Comparison of ENCODE assay signal across 8 cellular contexts in genomic region chr15:78811124-78811824, GRCh38. TPM values are rescaled to one million over a fixed set of nuclear protein-coding genes. Genes with fewer than 3 reads are reported as not detected.
DNase-seq lines count a peak whose midpoint lies in the region; ATAC-seq, FAIRE-seq and TF ChIP-seq lines count a peak whose summit lies in the region.

Gene ADAMTS7 (minus strand): TSS chr15:78811464. CDS start chr15:78811220, 244 bp downstream.

- peaks cover 5% of the 10 kb centered on the region for H3F3A ChIP-seq in SK-N-SH (replicated peaks; ENCODE audit: insufficient read depth)

- H3K4me3 ChIP-seq in SK-N-SH (ENCODE audit: low read depth in 2 of 2, low read length in 1 of 2) = peak within 1 kb of the TSS; percentile 65 to 74
- peak within 1 kb of the TSS; percentile 54 for H3K4me3 ChIP-seq in cardiac muscle cell
- H3K4me3 ChIP-seq in pancreas = peak within 1 kb of the TSS; percentile 46 to 77 (median 58)
- H3K4me3 ChIP-seq in urinary bladder (ENCODE audit: low read depth, low read length) = peak within 1 kb of the TSS; percentile 70

- peaks cover 7% of the 10 kb centered on the region for H3K9me3 Mint-ChIP-seq in activated naive CD8-positive, alpha-beta T cell treated with anti-CD3 and anti-CD28 coated beads, Interleukin-2, amount 50 U/mL, for 24 hours

- TF ChIP-seq CTCF in SK-N-SH (IDR thresholded peaks at IDR 0.05) (peak; percentile 90), cardiac muscle cell (IDR thresholded peaks at IDR 0.05; ENCODE audit: low read depth, low read length) (peak; percentile 71), pancreas (IDR thresholded peaks at IDR 0.05) (peak in 2 of 4 donors; percentile 26 to 28)

- peak within 1 kb of the TSS; percentile 50 for H3K27ac Mint-ChIP-seq in activated naive CD8-positive, alpha-beta T cell treated with anti-CD3 and anti-CD28 coated beads, Interleukin-2, amount 50 U/mL, for 24 hours

- H3K4me1 ChIP-seq in SK-N-SH (ENCODE audit: control insufficient read depth in 1 of 2, insufficient read depth in 2 of 2, low read depth in 1 of 2, low read length in 1 of 2) (peaks cover 0 to 20% of the 10 kb centered on the region in 2 experiments; a peak in 2 of 4 replicates), cardiac muscle cell (ENCODE audit: low read depth) (peaks cover 5% of the 10 kb centered on the region), pancreas (peaks cover 0 to 5% (median 0%) of the 10 kb centered on the region in 3 donors), urinary bladder (ENCODE audit: insufficient read depth) (no peaks in the 10 kb centered on the region)

- H3K27me3 ChIP-seq in SK-N-SH (ENCODE audit: insufficient read depth) = no peaks in the 10 kb centered on the region
- no peaks in the 10 kb centered on the region for H3K27me3 ChIP-seq in cardiac muscle cell
- no peaks in the 10 kb centered on the region for H3K27me3 ChIP-seq in pancreas

- H3K27me3 Mint-ChIP-seq in activated naive CD8-positive, alpha-beta T cell treated with anti-CD3 and anti-CD28 coated beads, Interleukin-2, amount 50 U/mL, for 24 hours = peaks cover 41% of the 10 kb centered on the region

- POLR2A ChIA-PET in SK-N-SH (lab: Yijun Ruan, JAX) = interaction anchor here (0.6 to 1.6 kb wide), 3 partner anchors 51 to 63 kb away, joined by 3 to 5 read pairs (median 3); no protein-coding TSS in a partner anchor

- H3K79me2 ChIP-seq in SK-N-SH (ENCODE audit: insufficient read depth) = peaks cover 30% of the 10 kb centered on the region

- ATAC-seq in HG03108 (IDR thresholded peaks at IDR 0.05; ENCODE audit: unreplicated experiment) (peak; percentile 72), pancreas (peak; percentile 85 to 92 (median 89))
- ATAC-seq in activated naive CD8-positive, alpha-beta T cell treated with anti-CD3 and anti-CD28 coated beads, Interleukin-2, amount 50 U/mL, for 24 hours = peak; percentile 87

- CTCF ChIA-PET in SK-N-SH (lab: Yijun Ruan, JAX) = interaction anchor here (0.6 to 5.5 kb wide), 33 partner anchors 8 to 192 kb away, joined by 3 to 39 read pairs (median 4); partner anchors contain the start of gene MORF4L1

- no peaks in the 10 kb centered on the region for H3K36me3 Mint-ChIP-seq in activated naive CD8-positive, alpha-beta T cell treated with anti-CD3 and anti-CD28 coated beads, Interleukin-2, amount 50 U/mL, for 24 hours (ENCODE audit: low read depth)

- H3K36me3 ChIP-seq in SK-N-SH (replicated peaks in 1 of 2; ENCODE audit: control insufficient read depth in 1 of 2, insufficient read depth in 2 of 2, low read length in 1 of 2) (no peaks in the 10 kb centered on the region), cardiac muscle cell (no peaks in the 10 kb centered on the region), pancreas (no peaks in the 10 kb centered on the region), urinary bladder (ENCODE audit: insufficient read depth) (no peaks in the 10 kb centered on the region)

- H3K4me3 Mint-ChIP-seq in activated naive CD8-positive, alpha-beta T cell treated with anti-CD3 and anti-CD28 coated beads, Interleukin-2, amount 50 U/mL, for 24 hours = peak within 1 kb of the TSS; percentile 73

- H3K9me3 ChIP-seq in SK-N-SH (no peaks in the 10 kb centered on the region; the same call in 1 of the 2 replicates), cardiac muscle cell (ENCODE audit: low read depth) (no peaks in the 10 kb centered on the region), pancreas (no peaks in the 10 kb centered on the region)

- peak within 1 kb of the TSS; percentile 95 for H3K4me2 ChIP-seq in SK-N-SH

- DNase-seq in NCI-H146 (lab: John Stamatoyannopoulos, UW) (peak; percentile 23), NCI-H146 treated with DMSO at 0.1 percent for 48 hours (lab: John Stamatoyannopoulos, UW; ENCODE audit: unreplicated experiment) (no peak), SK-N-SH (peak; percentile 99), cardiac muscle cell (ENCODE audit: low read depth in 1 of 2, low spot score in 1 of 2) (peak; percentile 88 to 89), pancreas (peak; percentile 28 to 87 (median 56))
- DNase-seq in activated naive CD8-positive, alpha-beta T cell treated with anti-CD3 and anti-CD28 coated beads, Interleukin-2, amount 50 U/mL, for 24 hours = peak; percentile 74

- H3K27ac ChIP-seq in SK-N-SH (ENCODE audit: low read depth in 2 of 2, low read length in 1 of 2) (peak within 1 kb of the TSS; percentile 49 to 74), cardiac muscle cell (peak within 1 kb of the TSS; percentile 53), pancreas (peak within 1 kb of the TSS in 1 of 4 donors; percentile 28), urinary bladder (ENCODE audit: low read depth) (peak within 1 kb of the TSS; percentile 26)

- FAIRE-seq in pancreas (lab: Jason Lieb, UNC) = no peak

- 4% methylated on average over 53 of the region's 73 CpGs for WGBS in SK-N-SH (ENCODE audit: low lambda C conversion rate)
- WGBS in pancreas, 2 donors = 1% methylated on average over 46 to 73 of the region's 73 CpGs
- under 1% methylated on average over 71 of the region's 73 CpGs for WGBS in urinary bladder

- no peaks in the 10 kb centered on the region for H3K9me2 ChIP-seq in SK-N-SH

- TF ChIP-seq EP300 in SK-N-SH (IDR thresholded peaks at IDR 0.05; ENCODE audit: borderline replicate concordance in 1 of 2, low read depth in 1 of 2, low read length in 1 of 2) = no peak

- peak within 1 kb of the TSS; percentile 73 for H3K9ac ChIP-seq in SK-N-SH

- peak within 1 kb of the TSS; percentile 97 for H2AFZ ChIP-seq in SK-N-SH (ENCODE audit: low read depth)

- H4K20me1 ChIP-seq in SK-N-SH (ENCODE audit: insufficient read depth) = no peaks in the 10 kb centered on the region

- H3K4me1 Mint-ChIP-seq in activated naive CD8-positive, alpha-beta T cell treated with anti-CD3 and anti-CD28 coated beads, Interleukin-2, amount 50 U/mL, for 24 hours = peaks cover 13% of the 10 kb centered on the region

- intact Hi-C loops in pancreas (cut with DNase I) = no loop called here

- TF ChIP-seq RAD21 in SK-N-SH (IDR thresholded peaks at IDR 0.05; ENCODE audit: low read length) = no peak

TF ChIP-seq in SK-N-SH, 30 proteins besides CTCF, POLR2A, EP300 and RAD21:
- TF ChIP-seq NRF1 (IDR thresholded peaks at IDR 0.05; ENCODE audit: low read depth, low read length) (0 out of 2 replicates have a peak, but pooled peaks have one; percentile 7), GABPA (IDR thresholded peaks at IDR 0.05; ENCODE audit: low read depth) (no peak), TEAD4 (IDR thresholded peaks at IDR 0.05; ENCODE audit: borderline replicate concordance, insufficient read depth) (no peak), USF2 (IDR thresholded peaks at IDR 0.05; ENCODE audit: borderline replicate concordance, low read depth, low read length) (no peak), USF1 (IDR thresholded peaks at IDR 0.05; ENCODE audit: borderline replicate concordance, low read depth) (no peak), MAX (IDR thresholded peaks at IDR 0.05; ENCODE audit: low read depth) (0 out of 2 replicates have a peak, but pooled peaks have one; percentile 24), RXRA (IDR thresholded peaks at IDR 0.05; ENCODE audit: borderline replicate concordance, low read depth) (no peak)
TF ChIP-seq in SK-N-SH: peak in this region for 2.

RNA-seq across cellular contexts. Expression of gene ADAMTS7, which starts in this region (rescaled TPM):
- polyA plus RNA-seq in SK-N-SH (2012; rRNA removed) (12.7 and 17.9 TPM in 2 replicates), cardiac muscle cell (11.8 and 16.4 TPM in 2 replicates), pancreas (1 to 10 TPM; 1.3 to 1.4 TPM), urinary bladder (3.3 TPM)
- 5.1 and 9.1 TPM in 2 replicates for polyA plus RNA-seq in SK-N-SH (2012; cell fraction: cytosol; rRNA removed)
- 55.2 and 70.8 TPM in 2 replicates for polyA plus RNA-seq in SK-N-SH (2012; cell fraction: nucleus; rRNA removed)
- total RNA-seq in cardiac muscle cell (20.4 and 35.3 TPM in 2 replicates), pancreas (1 to 10 TPM in 1 of 6 donors, under 1 TPM in 5; 0.20 to 1.1 (median 0.43) TPM), urinary bladder (9.6 TPM)
